8 cellular contexts compared by ENCODE assay signal in the genomic region with DNA sequence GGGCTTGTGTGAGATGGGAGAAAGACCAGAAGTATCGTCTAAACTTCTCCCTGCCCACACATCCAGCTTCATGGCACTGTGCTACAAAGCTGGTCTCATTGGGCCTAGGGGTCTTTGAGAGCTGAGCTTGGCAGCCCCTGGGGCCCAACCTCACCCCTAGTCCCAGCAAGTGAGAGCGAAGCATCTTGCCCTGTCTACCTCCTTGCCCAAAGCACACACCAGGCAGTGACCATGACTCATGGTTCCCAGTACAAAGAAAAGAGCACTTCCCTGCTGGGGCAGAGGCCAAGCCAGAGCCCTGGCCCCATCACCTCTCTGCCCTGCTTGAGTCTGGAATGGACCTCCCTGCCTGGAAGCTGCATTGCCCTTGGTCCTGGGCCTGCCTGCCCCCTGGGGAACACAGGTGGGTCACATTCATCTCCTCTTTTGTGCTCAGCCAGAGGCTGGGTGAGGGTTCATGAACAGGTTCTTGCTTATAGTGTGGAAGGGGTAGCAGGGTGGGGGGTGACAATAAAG. TPM values are rescaled to one million over a fixed set of nuclear protein-coding genes. Genes with fewer than 3 reads are reported as not detected.
DNase-seq lines count a peak whose midpoint lies in the region; ATAC-seq, FAIRE-seq and TF ChIP-seq lines count a peak whose summit lies in the region.

No MANE protein-coding gene starts in this region.

- H3K4me3 ChIP-seq in H7 (ENCODE audit: insufficient read depth, low read depth, low read length) (no peak overlapping the region), foreskin fibroblast (ENCODE audit: low read depth in 1 of 2, low read length in 2 of 2) (peak overlapping the region; percentile 64 to 74), retinal pigment epithelial cell (ENCODE audit: low read length) (peak overlapping the region; percentile 50)

- no peaks in the 10 kb centered on the region for H3K27me3 ChIP-seq in H7 (ENCODE audit: control insufficient read depth, insufficient read depth, low read length)

- DNase-seq in H7 = peak; percentile 70
- DNase-seq in foreskin fibroblast = peak in 1 of 2 donors; percentile 78
- DNase-seq in retinal pigment epithelial cell (ENCODE audit: low read depth) = no peak
- DNase-seq in NCI-H2029 (lab: John Stamatoyannopoulos, UW) = no peak
- DNase-seq in middle frontal gyrus (ENCODE audit: extremely low spot score, low spot score) = no peak
- DNase-seq in GM19239 (ENCODE audit: insufficient read length, low spot score) = no peak
- no peak for DNase-seq in NCI-H446 (lab: John Stamatoyannopoulos, UW)

- H3K36me3 ChIP-seq in H7 (replicated peaks; ENCODE audit: control insufficient read depth, insufficient read depth, low read length) = no peaks in the 10 kb centered on the region

- no peak for FAIRE-seq in GM19239 (lab: Jason Lieb, UNC)

- no peak for TF ChIP-seq CTCF in foreskin fibroblast (IDR thresholded peaks at IDR 0.05; ENCODE audit: low read depth, low read length)
- TF ChIP-seq CTCF in retinal pigment epithelial cell (conservative IDR thresholded peaks at IDR 0.05; ENCODE audit: low read depth, low read length) = no peak

- ATAC-seq in SK-N-SH treated with all-trans-retinoic acid at 6 μM for 48 hours = peak; percentile 60

TF ChIP-seq in SK-N-SH treated with all-trans-retinoic acid at 6 μM for 48 hours, 23 proteins besides CTCF, POLR2A, EP300 and RAD21:
- TF ChIP-seq ZFP30 (CRISPR knock-in tag; IDR thresholded peaks at IDR 0.05) = no peak
- TF ChIP-seq CSDC2 (CRISPR knock-in tag; IDR thresholded peaks at IDR 0.05) = no peak
- no peak for TF ChIP-seq OSR1 (CRISPR knock-in tag; IDR thresholded peaks at IDR 0.05)
- no peak for TF ChIP-seq ARNTL (CRISPR knock-in tag; IDR thresholded peaks at IDR 0.05; ENCODE audit: borderline replicate concordance, low read depth)
- no peak for TF ChIP-seq ZNF70 (CRISPR knock-in tag; IDR thresholded peaks at IDR 0.05)
- no peak for TF ChIP-seq ZNF565 (CRISPR knock-in tag; conservative IDR thresholded peaks at IDR 0.05; ENCODE audit: low read depth)
- no peak for TF ChIP-seq PPARA (CRISPR knock-in tag; IDR thresholded peaks at IDR 0.05; ENCODE audit: borderline replicate concordance)
- no peak for TF ChIP-seq GLIS3 (CRISPR knock-in tag; IDR thresholded peaks at IDR 0.05)
- TF ChIP-seq RARB (CRISPR knock-in tag; IDR thresholded peaks at IDR 0.05) = no peak
- TF ChIP-seq, protein P1, sequence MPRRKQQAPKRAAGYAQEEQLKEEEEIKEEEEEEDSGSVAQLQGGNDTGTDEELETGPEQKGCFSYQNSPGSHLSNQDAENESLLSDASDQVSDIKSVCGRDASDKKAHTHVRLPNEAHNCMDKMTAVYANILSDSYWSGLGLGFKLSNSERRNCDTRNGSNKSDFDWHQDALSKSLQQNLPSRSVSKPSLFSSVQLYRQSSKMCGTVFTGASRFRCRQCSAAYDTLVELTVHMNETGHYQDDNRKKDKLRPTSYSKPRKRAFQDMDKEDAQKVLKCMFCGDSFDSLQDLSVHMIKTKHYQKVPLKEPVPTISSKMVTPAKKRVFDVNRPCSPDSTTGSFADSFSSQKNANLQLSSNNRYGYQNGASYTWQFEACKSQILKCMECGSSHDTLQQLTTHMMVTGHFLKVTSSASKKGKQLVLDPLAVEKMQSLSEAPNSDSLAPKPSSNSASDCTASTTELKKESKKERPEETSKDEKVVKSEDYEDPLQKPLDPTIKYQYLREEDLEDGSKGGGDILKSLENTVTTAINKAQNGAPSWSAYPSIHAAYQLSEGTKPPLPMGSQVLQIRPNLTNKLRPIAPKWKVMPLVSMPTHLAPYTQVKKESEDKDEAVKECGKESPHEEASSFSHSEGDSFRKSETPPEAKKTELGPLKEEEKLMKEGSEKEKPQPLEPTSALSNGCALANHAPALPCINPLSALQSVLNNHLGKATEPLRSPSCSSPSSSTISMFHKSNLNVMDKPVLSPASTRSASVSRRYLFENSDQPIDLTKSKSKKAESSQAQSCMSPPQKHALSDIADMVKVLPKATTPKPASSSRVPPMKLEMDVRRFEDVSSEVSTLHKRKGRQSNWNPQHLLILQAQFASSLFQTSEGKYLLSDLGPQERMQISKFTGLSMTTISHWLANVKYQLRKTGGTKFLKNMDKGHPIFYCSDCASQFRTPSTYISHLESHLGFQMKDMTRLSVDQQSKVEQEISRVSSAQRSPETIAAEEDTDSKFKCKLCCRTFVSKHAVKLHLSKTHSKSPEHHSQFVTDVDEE (CRISPR knock-in tag; IDR thresholded peaks at IDR 0.05) = no peak
- no peak for TF ChIP-seq SNAI2 (CRISPR knock-in tag; IDR thresholded peaks at IDR 0.05)
- no peak for TF ChIP-seq ISL1 (CRISPR knock-in tag; IDR thresholded peaks at IDR 0.05)
TF ChIP-seq in SK-N-SH treated with all-trans-retinoic acid at 6 μM for 48 hours: peak in this region for 0.

RNA-seq across cellular contexts. Expression of gene SLC16A5, which starts 1.2 kb away (rescaled TPM):
- total RNA-seq in H7 (2014; rRNA removed; shearing (Covaris generic)) = 28.2 and 38.8 TPM in 2 replicates

RNA-seq across cellular contexts. Expression of gene ARMC7, which starts 20.8 kb away (rescaled TPM):
- 6.2 and 9.5 TPM in 2 replicates for total RNA-seq in H7 (2014; rRNA removed; shearing (Covaris generic))

RNA-seq across cellular contexts. Expression of gene KCTD2, which starts 41.9 kb away (rescaled TPM):
- total RNA-seq in H7 (2014; rRNA removed; shearing (Covaris generic)) = 34.9 and 41.0 TPM in 2 replicates

RNA-seq across cellular contexts. Expression of gene ATP5PD, which starts 42.2 kb away (rescaled TPM):
- 399 and 432 TPM in 2 replicates for total RNA-seq in H7 (2014; rRNA removed; shearing (Covaris generic))

RNA-seq across cellular contexts. Expression of gene NT5C, which starts 42.6 kb away (rescaled TPM):
- 106 and 118 TPM in 2 replicates for total RNA-seq in H7 (2014; rRNA removed; shearing (Covaris generic))
